Comparison of ENCODE assay signal across 31 cellular contexts in the genomic region with DNA sequence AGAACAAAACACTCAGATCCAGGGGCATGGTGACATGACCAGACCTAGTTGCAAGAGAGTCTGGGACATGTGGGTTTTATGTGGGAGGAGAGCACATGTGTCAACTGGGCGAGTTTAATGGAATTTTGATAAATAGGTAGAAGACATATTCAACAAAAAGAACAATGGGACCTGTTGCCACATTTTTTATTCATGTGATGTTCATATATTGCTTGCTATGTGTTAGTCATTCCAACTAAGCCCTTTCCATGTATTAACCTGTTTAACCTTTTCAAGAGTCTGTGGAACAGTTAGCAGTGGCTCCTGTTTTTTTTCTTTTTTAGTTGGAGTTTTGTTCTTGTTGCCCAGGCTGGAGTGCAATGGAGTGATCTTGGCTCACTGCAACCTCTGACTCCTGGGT. TPM values are rescaled to one million over a fixed set of nuclear protein-coding genes. Genes with fewer than 3 reads are reported as not detected.
"Had no signal": no experiment of that assay in that cellular context is flagged by ENCODE, and none has a peak within 500 bp of the region (broad histone marks: within the 10 kb centered on the region; RNA-seq: fewer than 3 reads in every experiment).

No MANE protein-coding gene starts in this region.

- H3K4me1 Mint-ChIP-seq: activated B cell treated with CpG ODN at 0.5 μM for 24 hours; activated CD4-positive, alpha-beta T cell treated with anti-CD3 and anti-CD28 coated beads, Interleukin-2, amount 10 ng/mL, durations not matched to agents 24 days and 14 days; activated naive CD8-positive, alpha-beta T cell treated with anti-CD3 and anti-CD28 coated beads, Interleukin-2, amount 50 U/mL, for 24 hours had no signal

- H3K27ac Mint-ChIP-seq: activated B cell treated with CpG ODN at 0.5 μM for 24 hours; activated CD4-positive, alpha-beta T cell treated with anti-CD3 and anti-CD28 coated beads, Interleukin-2, amount 10 ng/mL, durations not matched to agents 24 days and 14 days; activated CD8-positive, alpha-beta memory T cell treated with anti-CD3 and anti-CD28 coated beads, Interleukin-2, amount 10 ng/mL, durations not matched to agents 7 days and 5 days; activated naive CD8-positive, alpha-beta T cell treated with anti-CD3 and anti-CD28 coated beads, Interleukin-2, amount 50 U/mL, for 24 hours; activated T-cell treated with anti-CD3 and anti-CD28 coated beads, Interleukin-2, amount 50 U/mL, for 24 hours; activated T-helper 1 cell treated with anti-CD3 and anti-CD28 coated beads, Interleukin-12 subunit alpha, Interleukin-12 subunit beta, Interleukin-2, Interleukin-4 antibody, amounts not matched to agents 30 ng/mL and 10 ng/mL and 1 ng/mL, durations not matched to agents 14 hours and 24 hours and 36 hours had no signal

- H3K27ac ChIP-seq: ascending aorta, body of pancreas, cardiac muscle cell, Peyer's patch had no signal

- H3K4me1 ChIP-seq: ascending aorta, body of pancreas, Peyer's patch had no signal

- H3K36me3 Mint-ChIP-seq: activated CD8-positive, alpha-beta memory T cell treated with anti-CD3 and anti-CD28 coated beads, Interleukin-2, amount 10 ng/mL, durations not matched to agents 7 days and 5 days; activated naive CD4-positive, alpha-beta T cell treated with anti-CD3 and anti-CD28 coated beads, Interleukin-2, amount 50 U/mL, for 72 hours had no signal

- ATAC-seq: activated CD8-positive, alpha-beta memory T cell treated with anti-CD3 and anti-CD28 coated beads, Interleukin-2, amount 10 ng/mL, durations not matched to agents 7 days and 5 days; activated naive CD4-positive, alpha-beta T cell treated with anti-CD3 and anti-CD28 coated beads, Interleukin-2, amount 50 U/mL, for 72 hours; activated naive CD8-positive, alpha-beta T cell treated with anti-CD3 and anti-CD28 coated beads, Interleukin-2, amount 50 U/mL, for 24 hours; body of pancreas had no signal

- H3K36me3 ChIP-seq: ascending aorta, cardiac muscle cell, Peyer's patch had no signal

- H3K9me3 Mint-ChIP-seq: activated B cell treated with CpG ODN at 0.5 μM for 24 hours; activated CD4-positive, alpha-beta T cell treated with anti-CD3 and anti-CD28 coated beads, Interleukin-2, amount 10 ng/mL, durations not matched to agents 24 days and 14 days; activated naive CD4-positive, alpha-beta T cell treated with anti-CD3 and anti-CD28 coated beads, Interleukin-2, amount 50 U/mL, for 72 hours; activated naive CD8-positive, alpha-beta T cell treated with anti-CD3 and anti-CD28 coated beads, Interleukin-2, amount 50 U/mL, for 24 hours; activated T-cell treated with anti-CD3 and anti-CD28 coated beads, Interleukin-2, amount 50 U/mL, for 24 hours; activated T-helper 1 cell treated with anti-CD3 and anti-CD28 coated beads, Interleukin-12 subunit alpha, Interleukin-12 subunit beta, Interleukin-2, Interleukin-4 antibody, amounts not matched to agents 30 ng/mL and 10 ng/mL and 1 ng/mL, durations not matched to agents 14 hours and 24 hours and 36 hours had no signal

- H3K27me3 Mint-ChIP-seq: activated B cell treated with CpG ODN at 0.5 μM for 24 hours; activated CD4-positive, alpha-beta T cell treated with anti-CD3 and anti-CD28 coated beads, Interleukin-2, amount 10 ng/mL, durations not matched to agents 24 days and 14 days had no signal

- DNase-seq: activated B cell treated with CpG ODN at 0.5 μM for 24 hours; activated CD4-positive, alpha-beta T cell treated with anti-CD3 and anti-CD28 coated beads for 1 hour; activated CD4-positive, alpha-beta T cell treated with anti-CD3 and anti-CD28 coated beads, Interleukin-2, amount 10 ng/mL, durations not matched to agents 24 days and 14 days; activated CD4-positive, alpha-beta T cell treated with anti-CD3 and anti-CD28 coated beads, Interleukin-2, amount 50 U/mL, for 48 hours; activated CD8-positive, alpha-beta memory T cell treated with anti-CD3 and anti-CD28 coated beads, Interleukin-2, amount 10 ng/mL, durations not matched to agents 7 days and 5 days; activated effector memory CD4-positive, alpha-beta T cell treated with Interleukin-2 at 50 U/mL for 16 hours; activated naive CD4-positive, alpha-beta T cell treated with Interleukin-2 at 50 U/mL for 16 hours; activated naive CD8-positive, alpha-beta T cell treated with anti-CD3 and anti-CD28 coated beads, Interleukin-2, amount 50 U/mL, for 24 hours; activated T-cell treated with anti-CD3 and anti-CD28 coated beads, Interleukin-2, amount 50 U/mL, for 24 hours; amniotic stem cell; body of pancreas; KG1; NCI-H1092; NCI-H1417; NCI-H2029; NCI-H2107; NCI-H2171 treated with DMSO at 0.1 percent for 48 hours; NCI-H345; NCI-H510A; NCI-H526 treated with DMSO at 0.1 percent for 48 hours; NCI-H82; Peyer's patch; SHP77 treated with DMSO at 0.1 percent for 48 hours; T-helper 2 cell; T1000 had no signal

- H3K27me3 ChIP-seq: ascending aorta, body of pancreas, cardiac muscle cell, Peyer's patch had no signal

- H3K4me3 Mint-ChIP-seq: activated B cell treated with CpG ODN at 0.5 μM for 24 hours; activated CD4-positive, alpha-beta T cell treated with anti-CD3 and anti-CD28 coated beads, Interleukin-2, amount 10 ng/mL, durations not matched to agents 24 days and 14 days; activated CD8-positive, alpha-beta memory T cell treated with anti-CD3 and anti-CD28 coated beads, Interleukin-2, amount 10 ng/mL, durations not matched to agents 7 days and 5 days; activated naive CD8-positive, alpha-beta T cell treated with anti-CD3 and anti-CD28 coated beads, Interleukin-2, amount 50 U/mL, for 24 hours; activated T-cell treated with anti-CD3 and anti-CD28 coated beads, Interleukin-2, amount 50 U/mL, for 24 hours; activated T-helper 1 cell treated with anti-CD3 and anti-CD28 coated beads, Interleukin-12 subunit alpha, Interleukin-12 subunit beta, Interleukin-2, Interleukin-4 antibody, amounts not matched to agents 30 ng/mL and 10 ng/mL and 1 ng/mL, durations not matched to agents 14 hours and 24 hours and 36 hours had no signal

- H3K4me3 ChIP-seq: ascending aorta, body of pancreas, cardiac muscle cell, Peyer's patch had no signal

- H3K9me3 ChIP-seq: ascending aorta, body of pancreas, Peyer's patch had no signal

RNA-seq across cellular contexts. Expression of a gene that starts 30.1 kb away (rescaled TPM):
- total RNA-seq: activated B cell treated with CpG ODN at 0.5 μM for 24 hours; activated CD8-positive, alpha-beta memory T cell treated with anti-CD3 and anti-CD28 coated beads, Interleukin-2, amount 10 ng/mL, durations not matched to agents 7 days and 5 days; LHCN-M2; M059J had no signal
